Comparison of ENCODE assay signal across 1 cellular context in the genomic region with DNA sequence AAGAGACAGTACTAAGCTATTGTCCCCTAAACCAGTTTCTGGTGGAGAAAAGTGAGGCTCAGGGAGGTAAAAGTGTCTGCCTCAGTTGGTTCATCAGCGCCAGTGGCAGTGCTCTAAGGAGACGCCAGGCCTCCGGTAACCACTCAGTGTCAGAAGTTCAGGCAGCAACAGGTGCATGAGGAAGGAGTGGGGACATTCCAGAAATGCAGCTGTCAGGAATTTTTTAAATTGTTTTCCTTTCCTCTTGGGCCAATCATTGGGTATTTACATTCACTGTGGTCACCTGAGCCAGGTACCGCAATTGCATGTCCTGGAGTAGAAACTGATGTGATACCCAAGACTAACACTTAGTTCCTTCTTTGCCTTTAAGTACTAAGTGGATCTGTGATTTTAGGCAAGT.
TF ChIP-seq lines count a peak whose summit lies in the region.

No MANE protein-coding gene starts in this region.

TF ChIP-seq in H1, 55 proteins besides CTCF, POLR2A, EP300 and RAD21:
- no peak for TF ChIP-seq EGR1 (IDR thresholded peaks at IDR 0.05; ENCODE audit: borderline replicate concordance, low read depth, low read length)
- TF ChIP-seq TEAD4 (IDR thresholded peaks at IDR 0.05; ENCODE audit: low read depth, low read length): peak; percentile 78
- TF ChIP-seq SP1 (IDR thresholded peaks at IDR 0.05; ENCODE audit: low read depth, low read length): 0 out of 2 replicates have a peak, but pooled peaks have one; percentile 23
- TF ChIP-seq SRF (IDR thresholded peaks at IDR 0.05; ENCODE audit: low read depth, low read length): no peak
- no peak for TF ChIP-seq ASH2L (IDR thresholded peaks at IDR 0.05; ENCODE audit: low read length)
- TF ChIP-seq TAF7 (optimal IDR thresholded peaks at IDR 0.05; ENCODE audit: borderline replicate concordance, low read depth, low read length): no peak
- TF ChIP-seq SIX5 (IDR thresholded peaks at IDR 0.05; ENCODE audit: low read depth, low read length): no peak
- no peak for TF ChIP-seq CTBP2 (IDR thresholded peaks at IDR 0.05; ENCODE audit: borderline replicate concordance, insufficient read depth, insufficient read length, low read length)
- TF ChIP-seq TCF12 (IDR thresholded peaks at IDR 0.05; ENCODE audit: low read depth, low read length): 0 out of 2 replicates have a peak, but pooled peaks have one; percentile 67
- no peak for TF ChIP-seq SP4 (IDR thresholded peaks at IDR 0.05; ENCODE audit: low read length)
- TF ChIP-seq EZH2 (IDR thresholded peaks at IDR 0.05; ENCODE audit: low read depth, low read length, severe bottlenecking): no peak
